In the genomic region with DNA sequence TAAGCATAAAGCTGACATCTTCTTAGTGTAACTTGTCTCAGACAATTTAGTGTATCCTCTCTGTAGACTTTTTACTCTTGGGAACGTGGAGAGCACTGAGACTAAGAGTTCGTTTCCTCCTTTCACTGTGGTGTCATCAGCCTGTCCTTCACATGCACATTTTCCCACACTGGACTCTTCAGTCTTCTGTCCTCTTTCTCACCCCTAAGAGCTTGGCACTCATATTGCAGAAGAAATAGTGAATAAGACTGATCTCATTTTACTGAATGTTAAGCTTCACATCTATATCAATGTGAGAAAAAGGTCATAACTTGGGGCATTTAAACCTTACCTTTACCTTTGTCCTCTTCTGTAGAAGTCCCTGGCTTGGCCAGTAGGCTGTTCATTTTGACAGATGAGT, we compare ENCODE assay signal across 27 cellular contexts.
"Had no signal": no experiment of that assay in that cellular context is flagged by ENCODE, and none has a peak within 500 bp of the region (broad histone marks: within the 10 kb centered on the region; RNA-seq: fewer than 3 reads in every experiment).

No MANE protein-coding gene starts in this region.

- H3K4me3 ChIP-seq: adrenal gland, body of pancreas, breast epithelium, SJCRH30, SK-N-MC had no signal

- ATAC-seq: body of pancreas, Panc1 had no signal

- H3K9me3 Mint-ChIP-seq: activated CD4-positive, alpha-beta T cell treated with anti-CD3 and anti-CD28 coated beads, Interleukin-2, amount 10 ng/mL, durations not matched to agents 24 days and 14 days; activated naive CD4-positive, alpha-beta T cell treated with anti-CD3 and anti-CD28 coated beads, Interleukin-2, amount 10 ng/mL, durations not matched to agents 7 days and 5 days; activated naive CD8-positive, alpha-beta T cell treated with anti-CD3 and anti-CD28 coated beads, Interleukin-2, amount 10 ng/mL, durations not matched to agents 7 days and 5 days had no signal

- H3K27ac Mint-ChIP-seq: activated CD4-positive, alpha-beta T cell treated with anti-CD3 and anti-CD28 coated beads, Interleukin-2, amount 10 ng/mL, durations not matched to agents 24 days and 14 days; activated naive CD4-positive, alpha-beta T cell treated with anti-CD3 and anti-CD28 coated beads, Interleukin-2, amount 10 ng/mL, durations not matched to agents 7 days and 5 days; activated naive CD8-positive, alpha-beta T cell treated with anti-CD3 and anti-CD28 coated beads, Interleukin-2, amount 10 ng/mL, durations not matched to agents 7 days and 5 days had no signal

- H3K27me3 ChIP-seq: adrenal gland, body of pancreas, breast epithelium, SJCRH30 had no signal

- H3K27ac ChIP-seq: adrenal gland, body of pancreas, breast epithelium, SJCRH30, SK-N-MC, WERI-Rb-1 had no signal

- H3K27me3 Mint-ChIP-seq: activated CD4-positive, alpha-beta T cell treated with anti-CD3 and anti-CD28 coated beads, Interleukin-2, amount 10 ng/mL, durations not matched to agents 24 days and 14 days; activated naive CD4-positive, alpha-beta T cell treated with anti-CD3 and anti-CD28 coated beads, Interleukin-2, amount 10 ng/mL, durations not matched to agents 7 days and 5 days; activated naive CD8-positive, alpha-beta T cell treated with anti-CD3 and anti-CD28 coated beads, Interleukin-2, amount 10 ng/mL, durations not matched to agents 7 days and 5 days had no signal

- H3K36me3 Mint-ChIP-seq: activated naive CD4-positive, alpha-beta T cell treated with anti-CD3 and anti-CD28 coated beads, Interleukin-2, amount 10 ng/mL, durations not matched to agents 7 days and 5 days had no signal

- H3K36me3 ChIP-seq: breast epithelium, SJCRH30, WERI-Rb-1 had no signal

- H3K4me3 Mint-ChIP-seq: activated CD4-positive, alpha-beta T cell treated with anti-CD3 and anti-CD28 coated beads, Interleukin-2, amount 10 ng/mL, durations not matched to agents 24 days and 14 days; activated naive CD4-positive, alpha-beta T cell treated with anti-CD3 and anti-CD28 coated beads, Interleukin-2, amount 10 ng/mL, durations not matched to agents 7 days and 5 days; activated naive CD8-positive, alpha-beta T cell treated with anti-CD3 and anti-CD28 coated beads, Interleukin-2, amount 10 ng/mL, durations not matched to agents 7 days and 5 days had no signal

- H3K9me3 ChIP-seq: adrenal gland, body of pancreas, breast epithelium, SJCRH30 had no signal

- H3K4me1 ChIP-seq: adrenal gland, body of pancreas, breast epithelium, SJCRH30 had no signal

- DNase-seq: activated CD4-positive, alpha-beta T cell treated with anti-CD3 and anti-CD28 coated beads, Interleukin-2, amount 10 ng/mL, durations not matched to agents 24 days and 14 days; activated CD4-positive, alpha-beta T cell treated with anti-CD3 and anti-CD28 coated beads, Interleukin-2, amount 50 U/mL, for 4 hours; activated CD8-positive, alpha-beta memory T cell treated with anti-CD3 and anti-CD28 coated beads, Interleukin-2, amount 50 U/mL, for 4 hours; activated effector memory CD4-positive, alpha-beta T cell treated with Interleukin-2 at 50 U/mL for 16 hours; activated naive CD4-positive, alpha-beta T cell treated with anti-CD3 and anti-CD28 coated beads, Interleukin-2, amount 10 ng/mL, durations not matched to agents 7 days and 5 days; activated naive CD8-positive, alpha-beta T cell treated with anti-CD3 and anti-CD28 coated beads, Interleukin-2, amount 10 ng/mL, durations not matched to agents 7 days and 5 days; activated T-cell treated with anti-CD3 and anti-CD28 coated beads for 4 hours; activated T-cell treated with anti-CD3 and anti-CD28 coated beads, Interleukin-2, amount 50 U/mL, for 48 hours; adrenal gland; body of pancreas; Kasumi-1; KG1; MM.1S; MV-4-11; NCI-H1092; NCI-H1436 treated with DMSO at 0.1 percent for 48 hours; NCI-H1694 treated with DMSO at 0.1 percent for 48 hours; NCI-H2029; NCI-H345; NCI-H526; SHP77; SJCRH30; T1000; WERI-Rb-1 had no signal

- H3K4me1 Mint-ChIP-seq: activated CD4-positive, alpha-beta T cell treated with anti-CD3 and anti-CD28 coated beads, Interleukin-2, amount 10 ng/mL, durations not matched to agents 24 days and 14 days; activated naive CD4-positive, alpha-beta T cell treated with anti-CD3 and anti-CD28 coated beads, Interleukin-2, amount 10 ng/mL, durations not matched to agents 7 days and 5 days; activated naive CD8-positive, alpha-beta T cell treated with anti-CD3 and anti-CD28 coated beads, Interleukin-2, amount 10 ng/mL, durations not matched to agents 7 days and 5 days had no signal
